20 cellular contexts compared by ENCODE assay signal in the genomic region with DNA sequence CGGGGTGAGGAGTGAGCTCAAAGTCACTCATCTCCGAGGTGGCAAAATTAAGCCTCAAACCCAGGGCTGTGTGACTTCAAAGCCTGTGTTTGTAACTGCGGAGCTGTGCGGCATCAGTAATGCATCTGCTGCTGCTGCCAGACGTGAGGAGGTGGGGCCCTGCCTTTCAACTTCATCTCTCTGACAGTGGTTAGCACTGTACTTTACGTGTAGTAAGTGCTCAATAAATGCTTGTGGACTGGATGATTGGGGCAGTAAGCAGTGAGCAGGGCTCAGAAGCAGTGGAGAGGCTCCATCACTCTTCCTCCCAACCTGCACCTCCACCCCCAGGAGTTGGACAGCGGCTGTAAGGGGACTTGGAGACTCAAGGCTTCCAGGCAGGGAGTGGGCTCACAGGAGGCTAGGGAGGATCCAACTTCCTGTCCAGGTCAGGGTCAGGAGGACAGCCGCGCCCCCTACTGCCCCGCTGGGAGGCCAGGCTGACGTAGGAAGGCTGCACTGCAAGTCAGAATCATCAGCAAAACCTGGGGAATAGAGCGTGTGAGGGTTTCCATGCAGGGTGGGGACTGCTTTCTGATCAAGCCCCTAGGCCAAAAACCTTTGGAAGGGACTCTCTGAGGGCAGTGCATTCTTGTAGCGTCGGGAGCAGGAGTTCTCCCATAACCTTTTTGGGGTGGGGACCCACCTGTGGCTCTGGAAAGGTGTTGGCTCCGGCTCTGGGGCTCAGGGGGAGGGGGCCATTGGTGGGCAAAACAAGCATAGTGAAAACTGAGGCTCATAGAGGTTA. TPM values are rescaled to one million over a fixed set of nuclear protein-coding genes. Genes with fewer than 3 reads are reported as not detected.
A peak's percentile ranks its signal among the peaks of the same experiment; 100 is the strongest.
DNase-seq lines count a peak whose midpoint lies in the region; ATAC-seq and TF ChIP-seq lines count a peak whose summit lies in the region.
"Had no signal": no experiment of that assay in that cellular context is flagged by ENCODE, and none has a peak within 500 bp of the region (broad histone marks: within the 10 kb centered on the region; RNA-seq: fewer than 3 reads in every experiment).

No MANE protein-coding gene starts in this region.

- H3K4me1 Mint-ChIP-seq in WTC11 = peaks cover 53% of the 10 kb centered on the region
- H3K4me1 Mint-ChIP-seq in mesothelial cell of epicardium = peaks cover 67% of the 10 kb centered on the region
- H3K4me1 Mint-ChIP-seq: activated naive CD4-positive, alpha-beta T cell treated with anti-CD3 and anti-CD28 coated beads, Interleukin-2, amount 10 ng/mL, durations not matched to agents 7 days and 5 days had no signal

- CTCF ChIA-PET in WTC11 (lab: Charles Lee) = interaction anchor here (0.9 to 1.4 kb wide), 4 partner anchors 38 to 216 kb away, joined by 3 to 5 read pairs (median 3); no protein-coding TSS in a partner anchor

- H3K27me3 Mint-ChIP-seq in WTC11 (ENCODE audit: low read depth) (peaks cover 99% of the 10 kb centered on the region), mesothelial cell of epicardium (ENCODE audit: low read depth) (no peaks in the 10 kb centered on the region)
- H3K27me3 Mint-ChIP-seq: central memory CD8-positive, alpha-beta T cell; naive thymus-derived CD4-positive, alpha-beta T cell had no signal

- intact Hi-C loops in left colon (cut with DNase I, micrococcal nuclease) = no loop called here

- H3K9me3 Mint-ChIP-seq in WTC11 = no peaks in the 10 kb centered on the region
- no peaks in the 10 kb centered on the region for H3K9me3 Mint-ChIP-seq in mesothelial cell of epicardium
- H3K9me3 Mint-ChIP-seq: activated naive CD4-positive, alpha-beta T cell treated with anti-CD3 and anti-CD28 coated beads, Interleukin-2, amount 10 ng/mL, durations not matched to agents 7 days and 5 days; central memory CD8-positive, alpha-beta T cell; naive thymus-derived CD4-positive, alpha-beta T cell had no signal

- ATAC-seq in WTC11 (peak; percentile 8), GM21390 (IDR thresholded peaks at IDR 0.05; ENCODE audit: unreplicated experiment) (no peak), left colon (no peak)
- ATAC-seq: naive thymus-derived CD4-positive, alpha-beta T cell had no signal

- H3K4me3 ChIP-seq in BLaER1 = no peak overlapping the region
- H3K4me3 ChIP-seq in fibroblast of mammary gland (ENCODE audit: control insufficient read depth, low read depth, low read length) = no peak overlapping the region
- H3K4me3 ChIP-seq: SJSA1, thyroid gland had no signal

- H3K4me3 Mint-ChIP-seq in WTC11 (no peak overlapping the region), mesothelial cell of epicardium (no peak overlapping the region)
- H3K4me3 Mint-ChIP-seq: activated naive CD4-positive, alpha-beta T cell treated with anti-CD3 and anti-CD28 coated beads, Interleukin-2, amount 10 ng/mL, durations not matched to agents 7 days and 5 days; central memory CD8-positive, alpha-beta T cell; naive thymus-derived CD4-positive, alpha-beta T cell had no signal

- TF ChIP-seq CTCF in WTC11 (IDR thresholded peaks at IDR 0.05) (no peak), fibroblast of mammary gland (conservative IDR thresholded peaks at IDR 0.05; ENCODE audit: control insufficient read depth, insufficient read depth, low read depth, low read length) (no peak), mesothelial cell of epicardium (IDR thresholded peaks at IDR 0.05; ENCODE audit: unreplicated experiment) (no peak)

- H3K27ac Mint-ChIP-seq in WTC11 (no peak overlapping the region), mesothelial cell of epicardium (peak overlapping the region; percentile 78)
- H3K27ac Mint-ChIP-seq: activated naive CD4-positive, alpha-beta T cell treated with anti-CD3 and anti-CD28 coated beads, Interleukin-2, amount 10 ng/mL, durations not matched to agents 7 days and 5 days had no signal

- 0 out of 2 replicates have a peak overlapping the region, but pooled peaks have one; percentile 1 for H3K9ac ChIP-seq in BLaER1

- H3K4me2 ChIP-seq in BLaER1 = peak overlapping the region; percentile 100

- peaks cover 100% of the 10 kb centered on the region for H4K20me1 ChIP-seq in BLaER1

- H3K9me3 ChIP-seq in BLaER1 = no peaks in the 10 kb centered on the region
- H3K9me3 ChIP-seq: SJSA1, thyroid gland had no signal

- peaks cover 17% of the 10 kb centered on the region for H3K27me3 ChIP-seq in BLaER1
- H3K27me3 ChIP-seq: SJSA1, thyroid gland had no signal

- peaks cover 96% of the 10 kb centered on the region for H3K4me1 ChIP-seq in BLaER1

- POLR2A ChIA-PET in WTC11 (lab: Charles Lee) = no interaction called here

- peak overlapping the region; percentile 28; the same call in 1 of the 2 replicates for H3K27ac ChIP-seq in BLaER1
- H3K27ac ChIP-seq: SJSA1, thyroid gland had no signal

- no peaks in the 10 kb centered on the region for H3K36me3 Mint-ChIP-seq in WTC11
- peaks cover 12% of the 10 kb centered on the region for H3K36me3 Mint-ChIP-seq in mesothelial cell of epicardium

- DNase-seq in WTC11 (ENCODE audit: low spot score) = peak; percentile 68
- peak; percentile 61 for DNase-seq in fibroblast of mammary gland (ENCODE audit: low read depth)
- no peak for DNase-seq in mesothelial cell of epicardium (ENCODE audit: low spot score in 2 of 2, unreplicated experiment in 2 of 2)
- DNase-seq in NCI-H524 (lab: John Stamatoyannopoulos, UW) = no peak
- no peak for DNase-seq in Ammon's horn (ENCODE audit: low spot score)
- DNase-seq in left colon = no peak
- DNase-seq: activated CD4-positive, alpha-beta T cell treated with anti-CD3 and anti-CD28 coated beads for 4 hours; activated naive CD4-positive, alpha-beta T cell treated with anti-CD3 and anti-CD28 coated beads, Interleukin-2, amount 10 ng/mL, durations not matched to agents 7 days and 5 days; Calu3; GDM1; naive thymus-derived CD4-positive, alpha-beta T cell; NCI-H1048; NK-92 treated with Interleukin-12 subunit alpha and Interleukin-12 subunit beta, amount 100 ng/mL, for 24 hours; stimulated activated CD4-positive, alpha-beta T cell treated with anti-CD3 and anti-CD28 coated beads, Interleukin-4, amount 100 ng/mL, for 1 hour; T1000; thyroid gland had no signal

- H3K36me3 ChIP-seq in BLaER1 = peaks cover 43% of the 10 kb centered on the region
- H3K36me3 ChIP-seq: thyroid gland had no signal

TF ChIP-seq in WTC11, 78 proteins besides CTCF, POLR2A, EP300 and RAD21:
- TF ChIP-seq GABPB1 (CRISPR knock-in tag; IDR thresholded peaks at IDR 0.05) (peak; percentile 29; the same call in 1 of the 2 replicates), ZNF121 (CRISPR knock-in tag; IDR thresholded peaks at IDR 0.05) (peak; percentile 97), PRDM15 (CRISPR knock-in tag; IDR thresholded peaks at IDR 0.05) (peak; percentile 70)
- TF ChIP-seq, protein P1, sequence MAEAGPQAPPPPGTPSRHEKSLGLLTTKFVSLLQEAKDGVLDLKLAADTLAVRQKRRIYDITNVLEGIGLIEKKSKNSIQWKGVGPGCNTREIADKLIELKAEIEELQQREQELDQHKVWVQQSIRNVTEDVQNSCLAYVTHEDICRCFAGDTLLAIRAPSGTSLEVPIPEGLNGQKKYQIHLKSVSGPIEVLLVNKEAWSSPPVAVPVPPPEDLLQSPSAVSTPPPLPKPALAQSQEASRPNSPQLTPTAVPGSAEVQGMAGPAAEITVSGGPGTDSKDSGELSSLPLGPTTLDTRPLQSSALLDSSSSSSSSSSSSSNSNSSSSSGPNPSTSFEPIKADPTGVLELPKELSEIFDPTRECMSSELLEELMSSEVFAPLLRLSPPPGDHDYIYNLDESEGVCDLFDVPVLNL (CRISPR knock-in tag; IDR thresholded peaks at IDR 0.05; ENCODE audit: borderline replicate concordance, low read depth) = no peak

RNA-seq across cellular contexts. Expression of gene RAI1, which starts 21.8 kb away (rescaled TPM):
- total RNA-seq in WTC11 (2021) (7.3 to 12.7 TPM (median 8.1 TPM) in 3 replicates), mesothelial cell of epicardium (127 to 137 TPM (median 129 TPM) in 3 replicates), left colon (10 to 100 TPM; 15.8 to 23.8 TPM)

Comparison
In these comparisons a context has a peak if more than half of its experiments do, and no peak if none do; other contexts are left out.
1. DNase-seq: peak in WTC11 (single experiment) and fibroblast of mammary gland (single experiment); none in mesothelial cell of epicardium (0 of 2), NCI-H524 (0 of 2), Ammon's horn (single experiment) and left colon (0 of 2).